20 cellular contexts compared by ENCODE assay signal in the genomic region with DNA sequence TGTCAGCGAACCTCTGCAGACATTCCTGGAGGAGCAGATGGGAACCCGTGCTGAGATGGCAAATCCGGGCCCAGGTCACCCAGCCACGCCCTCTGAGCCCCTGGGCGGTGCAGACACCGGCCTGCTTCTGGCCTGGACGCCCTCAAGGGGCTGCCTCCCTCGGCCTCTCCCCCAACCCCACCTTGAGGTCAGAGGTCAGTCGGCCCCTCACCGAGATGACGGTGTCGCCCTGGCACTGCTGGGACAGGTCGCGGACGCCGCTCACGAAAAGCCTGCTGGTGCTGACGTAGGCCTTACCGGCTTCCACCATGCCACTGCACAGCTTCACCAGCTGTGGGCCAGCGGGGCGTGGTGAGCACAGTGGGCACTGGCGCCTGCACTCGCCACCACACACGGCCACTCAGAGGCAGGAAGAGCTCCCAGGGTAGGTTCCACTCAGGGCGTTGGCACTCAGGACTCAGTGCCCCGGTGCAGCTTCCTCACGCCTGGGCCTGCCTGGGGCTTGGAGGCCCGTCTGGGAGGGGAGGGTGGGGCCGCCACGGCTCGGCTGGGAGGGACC. TPM values are rescaled to one million over a fixed set of nuclear protein-coding genes. Genes with fewer than 3 reads are reported as not detected.
DNase-seq lines count a peak whose midpoint lies in the region; ATAC-seq, FAIRE-seq and TF ChIP-seq lines count a peak whose summit lies in the region.
"Had no signal": no experiment of that assay in that cellular context is flagged by ENCODE, and none has a peak within 500 bp of the region (broad histone marks: within the 10 kb centered on the region; RNA-seq: fewer than 3 reads in every experiment).

No MANE protein-coding gene starts in this region.

- no peaks in the 10 kb centered on the region for H3K9me2 ChIP-seq in GM23338 (ENCODE audit: insufficient read depth)

- no peaks in the 10 kb centered on the region for H3K9me3 ChIP-seq in keratinocyte (ENCODE audit: control insufficient read depth, low read depth, low read length)
- H3K9me3 ChIP-seq in CD8-positive, alpha-beta T cell (ENCODE audit: low read length), result no peaks in the 10 kb centered on the region
- H3K9me3 ChIP-seq: Caco-2 had no signal

- peaks cover 22% of the 10 kb centered on the region for H3K4me1 Mint-ChIP-seq in CD8-positive, alpha-beta T cell (ENCODE audit: low read depth)
- H3K4me1 Mint-ChIP-seq in GM23338, result peaks cover 20% of the 10 kb centered on the region; the same call in 2 of the 3 replicates

- in situ Hi-C loops in G401 (cut with HindIII; ENCODE audit: low sequenced_read_pairs), result no loop called here

- no peak overlapping the region for H3K4me3 Mint-ChIP-seq in CD8-positive, alpha-beta T cell
- H3K4me3 Mint-ChIP-seq in GM23338, result no peak overlapping the region
- H3K4me3 Mint-ChIP-seq: activated naive CD8-positive, alpha-beta T cell treated with anti-CD3 and anti-CD28 coated beads, Interleukin-2, amount 50 U/mL, for 24 hours had no signal

- H3K4me3 ChIP-seq in keratinocyte (ENCODE audit: control insufficient read depth in 2 of 3, extremely low read depth in 1 of 3, insufficient read depth in 2 of 3, low read depth in 1 of 3, low read length in 3 of 3) (peak overlapping the region; percentile 4 to 38 (median 37)), GM23338 (no peak overlapping the region)
- no peak overlapping the region for H3K4me3 ChIP-seq in CD8-positive, alpha-beta T cell (ENCODE audit: low read depth, low read length)
- H3K4me3 ChIP-seq: GM23248, SJSA1 had no signal

- CTCF ChIA-PET in RWPE1 (lab: Yijun Ruan, JAX), result no interaction called here
- CTCF ChIA-PET in CD8-positive, alpha-beta T cell (lab: Charles Lee), result interaction anchor here (1.4 kb wide), 1 partner anchor 10 kb away, joined by 3 read pairs; no protein-coding TSS in a partner anchor

- H3K27me3 Mint-ChIP-seq in CD8-positive, alpha-beta T cell (ENCODE audit: low read depth), result no peaks in the 10 kb centered on the region
- peaks cover 14% of the 10 kb centered on the region for H3K27me3 Mint-ChIP-seq in GM23338 (ENCODE audit: insufficient read depth, low read depth, poor library complexity)
- H3K27me3 Mint-ChIP-seq: activated naive CD8-positive, alpha-beta T cell treated with anti-CD3 and anti-CD28 coated beads, Interleukin-2, amount 50 U/mL, for 24 hours; naive thymus-derived CD4-positive, alpha-beta T cell had no signal

- H3K27ac Mint-ChIP-seq in CD8-positive, alpha-beta T cell, result no peak overlapping the region
- no peak overlapping the region for H3K27ac Mint-ChIP-seq in GM23338
- H3K27ac Mint-ChIP-seq: activated naive CD8-positive, alpha-beta T cell treated with anti-CD3 and anti-CD28 coated beads, Interleukin-2, amount 50 U/mL, for 24 hours; activated T-helper 2 cell treated with anti-CD3 and anti-CD28 coated beads, Interferon-gamma antibody, Interleukin-2, Interleukin-4, amounts not matched to agents 10 μg/mL and 5 μg/mL and 100 μg/mL, durations not matched to agents 14 hours and 24 hours and 36 hours; naive thymus-derived CD4-positive, alpha-beta T cell had no signal

- no peaks in the 10 kb centered on the region for H3K9me3 Mint-ChIP-seq in CD8-positive, alpha-beta T cell
- H3K9me3 Mint-ChIP-seq in GM23338, result no peaks in the 10 kb centered on the region
- H3K9me3 Mint-ChIP-seq: activated naive CD8-positive, alpha-beta T cell treated with anti-CD3 and anti-CD28 coated beads, Interleukin-2, amount 50 U/mL, for 24 hours; activated T-helper 2 cell treated with anti-CD3 and anti-CD28 coated beads, Interferon-gamma antibody, Interleukin-2, Interleukin-4, amounts not matched to agents 10 μg/mL and 5 μg/mL and 100 μg/mL, durations not matched to agents 14 hours and 24 hours and 36 hours had no signal

- TF ChIP-seq CTCF in RWPE1 (conservative IDR thresholded peaks at IDR 0.05; ENCODE audit: low read depth), result no peak
- no peak for TF ChIP-seq CTCF in keratinocyte (optimal IDR thresholded peaks at IDR 0.05 in 1 of 3, IDR thresholded peaks at IDR 0.05 in 1 of 3, conservative IDR thresholded peaks at IDR 0.05 in 1 of 3; ENCODE audit: extremely low read depth in 1 of 3, insufficient read depth in 2 of 3, low read length in 3 of 3)
- TF ChIP-seq CTCF in CD8-positive, alpha-beta T cell (IDR thresholded peaks at IDR 0.05), result no peak
- no peak for TF ChIP-seq CTCF in GM23338 (conservative IDR thresholded peaks at IDR 0.05; ENCODE audit: low read depth in 2 of 2)

- H4K20me1 ChIP-seq in keratinocyte (ENCODE audit: control insufficient read depth, extremely low read depth, insufficient read depth, low read length) (no peaks in the 10 kb centered on the region), GM23338 (replicated peaks; ENCODE audit: insufficient read depth) (no peaks in the 10 kb centered on the region)

- H3K4me1 ChIP-seq in keratinocyte (ENCODE audit: control insufficient read depth, extremely low read depth, insufficient read depth, low read length) (peaks cover 46% of the 10 kb centered on the region), GM23338 (ENCODE audit: insufficient read depth) (peaks cover 7% of the 10 kb centered on the region; the same call in 1 of the 2 replicates)
- H3K4me1 ChIP-seq in CD8-positive, alpha-beta T cell (ENCODE audit: insufficient read depth, low read length), result peaks cover 28% of the 10 kb centered on the region

- H2AFZ ChIP-seq in keratinocyte (ENCODE audit: control insufficient read depth, low read length) (peak overlapping the region; percentile 46), GM23338 (no peak overlapping the region)
- H2AFZ ChIP-seq: GM23248, parathyroid adenoma had no signal

- H3K36me3 ChIP-seq in keratinocyte (ENCODE audit: control insufficient read depth in 2 of 2, extremely low read depth in 1 of 2, insufficient read depth in 2 of 2, low read length in 2 of 2) (peaks cover 0 to 1% of the 10 kb centered on the region in 2 experiments), GM23338 (ENCODE audit: insufficient read depth) (no peaks in the 10 kb centered on the region)
- no peaks in the 10 kb centered on the region for H3K36me3 ChIP-seq in CD8-positive, alpha-beta T cell (ENCODE audit: insufficient read depth, low read length)

- no peaks in the 10 kb centered on the region for H3K36me3 Mint-ChIP-seq in CD8-positive, alpha-beta T cell
- no peaks in the 10 kb centered on the region; the same call in 2 of the 3 replicates for H3K36me3 Mint-ChIP-seq in GM23338 (ENCODE audit: low read depth)

- intact Hi-C loops in CD8-positive, alpha-beta T cell (cut with DNase I, micrococcal nuclease), result no loop called here

- peak overlapping the region; percentile 71 for H3K4me2 ChIP-seq in keratinocyte (ENCODE audit: control insufficient read depth, extremely low read depth, insufficient read depth, low read depth, low read length)
- no peak overlapping the region for H3K4me2 ChIP-seq in GM23338

- dilution Hi-C loops in keratinocyte (cut with MboI; ENCODE audit: extremely low pct_ligation_motif_present, low sequenced_read_pairs), result no loop called here

- no peaks in the 10 kb centered on the region for H3F3A ChIP-seq in GM23338 (replicated peaks; ENCODE audit: low read depth)

- no peak for ATAC-seq in CD8-positive, alpha-beta T cell
- ATAC-seq in GM23338, result no peak
- ATAC-seq: activated naive CD8-positive, alpha-beta T cell treated with anti-CD3 and anti-CD28 coated beads, Interleukin-2, amount 50 U/mL, for 24 hours; naive thymus-derived CD4-positive, alpha-beta T cell had no signal

- peaks cover 15% of the 10 kb centered on the region for H3K79me2 ChIP-seq in keratinocyte (ENCODE audit: control insufficient read depth, insufficient read depth, low read length)
- peaks cover 5% of the 10 kb centered on the region; the same call in 1 of the 2 replicates for H3K79me2 ChIP-seq in GM23338 (replicated peaks; ENCODE audit: insufficient read depth)
- H3K79me2 ChIP-seq: parathyroid adenoma had no signal

- H3K27ac ChIP-seq in RWPE1, result peak overlapping the region; percentile 100
- H3K27ac ChIP-seq in keratinocyte (ENCODE audit: control insufficient read depth, insufficient read depth, low read length), result peak overlapping the region; percentile 31
- no peak overlapping the region for H3K27ac ChIP-seq in CD8-positive, alpha-beta T cell (ENCODE audit: low read depth, low read length)
- H3K27ac ChIP-seq in GM23338 (ENCODE audit: low read depth), result no peak overlapping the region
- H3K27ac ChIP-seq: GM23248, parathyroid adenoma, SJSA1 had no signal

- no peaks in the 10 kb centered on the region for H3K9me1 ChIP-seq in keratinocyte (ENCODE audit: control insufficient read depth, extremely low read depth, insufficient read depth, low read length)

- DNase-seq in G401 (ENCODE audit: low spot score) (peak; percentile 43), RWPE1 (ENCODE audit: low spot score) (no peak), keratinocyte (ENCODE audit: low read depth, low spot score) (no peak), GM23338 (ENCODE audit: low spot score) (no peak), AG08396 (ENCODE audit: low spot score) (no peak)
- DNase-seq in CD8-positive, alpha-beta T cell, result no peak
- DNase-seq: activated CD4-positive, alpha-beta T cell treated with anti-CD3 and anti-CD28 coated beads for 1 hour; activated naive CD8-positive, alpha-beta T cell treated with anti-CD3 and anti-CD28 coated beads, Interleukin-2, amount 50 U/mL, for 24 hours; Caco-2; GM23248; MV-4-11; naive thymus-derived CD4-positive, alpha-beta T cell; NCI-H2029 treated with DMSO at 0.1 percent for 48 hours; NCI-H526; OCI-M1; stimulated activated CD4-positive, alpha-beta T cell treated with anti-CD3 and anti-CD28 coated beads, Interleukin-2, amount 100 ng/mL, for 48 hours; T-helper 9 cell had no signal

- FAIRE-seq in keratinocyte (lab: Jason Lieb, UNC), result peak; percentile 44

- peak overlapping the region; percentile 60 for H3K9ac ChIP-seq in keratinocyte (ENCODE audit: control insufficient read depth, extremely low read depth, insufficient read depth, low read length)
- H3K9ac ChIP-seq: GM23248, parathyroid adenoma had no signal

- POLR2A ChIA-PET in RWPE1 (lab: Yijun Ruan, JAX; ENCODE audit: low non-redundant PET), result interaction anchor here (0.6 kb wide), 1 partner anchor 180 kb away, joined by 3 read pairs; no protein-coding TSS in a partner anchor
- POLR2A ChIA-PET in CD8-positive, alpha-beta T cell (lab: Charles Lee), result no interaction called here

- H3K27me3 ChIP-seq in keratinocyte (ENCODE audit: control insufficient read depth, extremely low read depth, insufficient read depth, low read length) (no peaks in the 10 kb centered on the region), GM23338 (ENCODE audit: insufficient read depth) (no peaks in the 10 kb centered on the region)
- H3K27me3 ChIP-seq in CD8-positive, alpha-beta T cell (ENCODE audit: insufficient read depth, low read length), result no peaks in the 10 kb centered on the region
- H3K27me3 ChIP-seq: SJSA1 had no signal

RNA-seq across cellular contexts. Expression of gene ACAP3, which starts 4.7 kb away (rescaled TPM):
- 23.6 and 33.8 TPM in 2 replicates for total RNA-seq in G401 (2014; rRNA removed; shearing (Covaris generic))
- 13.4 to 45.8 TPM (median 17.4 TPM) in 3 replicates for polyA plus RNA-seq in keratinocyte
- polyA plus RNA-seq in keratinocyte (2011; ENCODE audit: low read depth), result 11.6 TPM
- polyA plus RNA-seq in keratinocyte (2011; cell fraction: cytosol; rRNA removed), result 6.8 and 11.9 TPM in 2 replicates
- 114 and 161 TPM in 2 replicates for polyA plus RNA-seq in keratinocyte (2011; cell fraction: nucleus; rRNA removed)
- polyA plus RNA-seq in keratinocyte (2012; ENCODE audit: low replicate concordance), result 23.3 TPM in 2 replicates
- 19.9 to 32.3 TPM (median 29.2 TPM) in 3 replicates for polyA minus RNA-seq in keratinocyte
- 55.4 TPM for polyA minus RNA-seq in keratinocyte (2011; cell fraction: cytosol; rRNA and poly(A)+ RNA removed)
- polyA minus RNA-seq in keratinocyte (2011; cell fraction: nucleus; rRNA and poly(A)+ RNA removed), result 47.2 and 52.3 TPM in 2 replicates
- total RNA-seq in CD8-positive, alpha-beta T cell, result 10 to 100 TPM; 46.6 to 47.5 TPM
- 27.7 and 31.9 TPM in 2 replicates for total RNA-seq in GM23338 (2014; rRNA removed; shearing (Covaris generic))
- 6.4 and 8.1 TPM in 2 replicates for polyA plus RNA-seq in GM23338 (2016; fragmentation: Nextera tagmentation; extraction: Ambion mirVana)

RNA-seq across cellular contexts. Expression of gene PUSL1, which starts 5.4 kb away (rescaled TPM):
- 66.7 and 84.9 TPM in 2 replicates for total RNA-seq in G401 (2014; rRNA removed; shearing (Covaris generic))
- polyA plus RNA-seq in keratinocyte, result 11.4 to 20.5 TPM (median 14.9 TPM) in 3 replicates
- 2.0 TPM for polyA plus RNA-seq in keratinocyte (2011; ENCODE audit: low read depth)
- polyA plus RNA-seq in keratinocyte (2011; cell fraction: cytosol; rRNA removed), result 8.6 and 26.5 TPM in 2 replicates
- 12.2 and 16.8 TPM in 2 replicates for polyA plus RNA-seq in keratinocyte (2011; cell fraction: nucleus; rRNA removed)
- 9.1 and 19.4 TPM in 2 replicates for polyA plus RNA-seq in keratinocyte (2012; ENCODE audit: low replicate concordance)
- polyA minus RNA-seq in keratinocyte, result 3.8 to 11.5 TPM (median 4.9 TPM) in 3 replicates
- polyA minus RNA-seq in keratinocyte (2011; cell fraction: cytosol; rRNA and poly(A)+ RNA removed), result 22.4 TPM
- polyA minus RNA-seq in keratinocyte (2011; cell fraction: nucleus; rRNA and poly(A)+ RNA removed), result 7.5 and 17.3 TPM in 2 replicates
- 10 to 100 TPM; 17.1 to 17.5 TPM for total RNA-seq in CD8-positive, alpha-beta T cell
- total RNA-seq in GM23338 (2014; rRNA removed; shearing (Covaris generic)), result 49.9 and 55.8 TPM in 2 replicates
- polyA plus RNA-seq in GM23338 (2016; fragmentation: Nextera tagmentation; extraction: Ambion mirVana), result 41.5 and 43.9 TPM in 2 replicates

RNA-seq across cellular contexts. Expression of gene INTS11, which starts 21.4 kb away (rescaled TPM):
- total RNA-seq in G401 (2014; rRNA removed; shearing (Covaris generic)), result 107 and 109 TPM in 2 replicates
- polyA plus RNA-seq in keratinocyte, result 70.4 to 89.8 TPM (median 76.9 TPM) in 3 replicates
- 33.3 TPM for polyA plus RNA-seq in keratinocyte (2011; ENCODE audit: low read depth)
- polyA plus RNA-seq in keratinocyte (2011; cell fraction: cytosol; rRNA removed), result 53.8 and 70.3 TPM in 2 replicates
- polyA plus RNA-seq in keratinocyte (2011; cell fraction: nucleus; rRNA removed), result 165 and 204 TPM in 2 replicates
- 69.7 and 83.9 TPM in 2 replicates for polyA plus RNA-seq in keratinocyte (2012; ENCODE audit: low replicate concordance)
- 73.3 to 216 TPM (median 94.2 TPM) in 3 replicates for polyA minus RNA-seq in keratinocyte
- 63.5 TPM for polyA minus RNA-seq in keratinocyte (2011; cell fraction: cytosol; rRNA and poly(A)+ RNA removed)
- polyA minus RNA-seq in keratinocyte (2011; cell fraction: nucleus; rRNA and poly(A)+ RNA removed), result 66.9 and 70.7 TPM in 2 replicates
- total RNA-seq in CD8-positive, alpha-beta T cell, result 100 to 1,000 TPM; 139 to 156 TPM
- total RNA-seq in GM23338 (2014; rRNA removed; shearing (Covaris generic)), result 140 and 161 TPM in 2 replicates
- 102 and 110 TPM in 2 replicates for polyA plus RNA-seq in GM23338 (2016; fragmentation: Nextera tagmentation; extraction: Ambion mirVana)

RNA-seq across cellular contexts. Expression of gene CPTP, which starts 21.6 kb away (rescaled TPM):
- total RNA-seq in G401 (2014; rRNA removed; shearing (Covaris generic)), result 22.5 and 23.5 TPM in 2 replicates
- 5.8 to 14.0 TPM (median 11.8 TPM) in 3 replicates for polyA plus RNA-seq in keratinocyte
- polyA plus RNA-seq in keratinocyte (2011; ENCODE audit: low read depth), result 4.4 TPM
- polyA plus RNA-seq in keratinocyte (2011; cell fraction: cytosol; rRNA removed), result 9.4 and 26.1 TPM in 2 replicates
- 8.9 and 14.9 TPM in 2 replicates for polyA plus RNA-seq in keratinocyte (2011; cell fraction: nucleus; rRNA removed)
- 20.3 and 26.7 TPM in 2 replicates for polyA plus RNA-seq in keratinocyte (2012; ENCODE audit: low replicate concordance)
- polyA minus RNA-seq in keratinocyte, result 3.9 to 12.4 TPM (median 7.6 TPM) in 3 replicates
- polyA minus RNA-seq in keratinocyte (2011; cell fraction: cytosol; rRNA and poly(A)+ RNA removed), result 65.6 TPM
- polyA minus RNA-seq in keratinocyte (2011; cell fraction: nucleus; rRNA and poly(A)+ RNA removed), result 11.9 and 14.7 TPM in 2 replicates
- total RNA-seq in CD8-positive, alpha-beta T cell, result 1 to 10 TPM; 7.3 to 7.9 TPM
- total RNA-seq in GM23338 (2014; rRNA removed; shearing (Covaris generic)), result 12.9 and 13.5 TPM in 2 replicates
- 8.1 and 8.2 TPM in 2 replicates for polyA plus RNA-seq in GM23338 (2016; fragmentation: Nextera tagmentation; extraction: Ambion mirVana)

RNA-seq across cellular contexts. Expression of gene SCNN1D, which starts 22.8 kb away (rescaled TPM):
- 0.71 and 1.2 TPM in 2 replicates for total RNA-seq in G401 (2014; rRNA removed; shearing (Covaris generic))
- polyA plus RNA-seq in keratinocyte (0.08 to 0.32 TPM (median 0.16 TPM) in 3 replicates), GM23338 (2016; fragmentation: Nextera tagmentation; extraction: Ambion mirVana) (1.7 and 1.8 TPM in 2 replicates)
- 0.16 TPM for polyA plus RNA-seq in keratinocyte (2011; ENCODE audit: low read depth)
- 0.04 and 0.05 TPM in 2 replicates for polyA plus RNA-seq in keratinocyte (2011; cell fraction: cytosol; rRNA removed)
- polyA plus RNA-seq in keratinocyte (2011; cell fraction: nucleus; rRNA removed), result 0.94 and 1.3 TPM in 2 replicates
- polyA plus RNA-seq in keratinocyte (2012; ENCODE audit: low replicate concordance), result 0.44 and 0.93 TPM in 2 replicates
- polyA minus RNA-seq in keratinocyte, result not detected in 3 replicates
- polyA minus RNA-seq in keratinocyte (2011; cell fraction: cytosol; rRNA and poly(A)+ RNA removed), result not detected
- polyA minus RNA-seq in keratinocyte (2011; cell fraction: nucleus; rRNA and poly(A)+ RNA removed), result 0.32 and 0.39 TPM in 2 replicates
- total RNA-seq in CD8-positive, alpha-beta T cell, result 10 to 100 TPM; 11.4 to 13.9 TPM
- 0.70 and 1.4 TPM in 2 replicates for total RNA-seq in GM23338 (2014; rRNA removed; shearing (Covaris generic))
- polyA plus RNA-seq: naive thymus-derived CD4-positive, alpha-beta T cell had no signal

Comparison
In these comparisons a context has a peak if more than half of its experiments do, and no peak if none do; other contexts are left out.
1. H3K27ac ChIP-seq: peak in RWPE1 (single experiment) and keratinocyte (single experiment); none in CD8-positive, alpha-beta T cell (single experiment) and GM23338 (single experiment).
2. H3K4me3 ChIP-seq: peak in keratinocyte (3 of 3); none in CD8-positive, alpha-beta T cell (single experiment) and GM23338 (single experiment).